In genomic region chrX:148872881-148873280, GRCh38 we compare ENCODE assay signal across 34 cellular contexts.
"Had no signal": no experiment of that assay in that cellular context is flagged by ENCODE, and none has a peak within 500 bp of the region (broad histone marks: within the 10 kb centered on the region; RNA-seq: fewer than 3 reads in every experiment).

No MANE protein-coding gene starts in this region.

- H3K4me1 ChIP-seq: adrenal gland had no signal

- H3K27ac ChIP-seq: adrenal gland, VCaP had no signal

- H3K9me3 ChIP-seq: adrenal gland had no signal

- H3K4me3 Mint-ChIP-seq: activated B cell treated with CpG ODN at 0.5 μM for 24 hours; activated CD4-positive, alpha-beta memory T cell treated with anti-CD3 and anti-CD28 coated beads for 36 hours; activated CD4-positive, alpha-beta T cell treated with anti-CD3 and anti-CD28 coated beads, Interleukin-2, amount 10 ng/mL, durations not matched to agents 24 days and 14 days; activated CD8-positive, alpha-beta T cell treated with anti-CD3 and anti-CD28 coated beads for 36 hours; activated naive CD4-positive, alpha-beta T cell treated with anti-CD3 and anti-CD28 coated beads for 36 hours; activated naive CD8-positive, alpha-beta T cell treated with anti-CD3 and anti-CD28 coated beads for 36 hours; activated T-cell treated with anti-CD3 and anti-CD28 coated beads, Interleukin-2, amount 50 U/mL, for 4 hours; activated T-cell treated with anti-CD3 and anti-CD28 coated beads, Interleukin-2, amount 50 U/mL, for 72 hours; activated T-helper 1 cell treated with anti-CD3 and anti-CD28 coated beads, Interleukin-12 subunit alpha, Interleukin-12 subunit beta, Interleukin-2, Interleukin-4 antibody, amounts not matched to agents 30 ng/mL and 10 ng/mL and 1 ng/mL, durations not matched to agents 14 hours and 24 hours and 36 hours; activated T-helper 17 cell treated with anti-CD3 and anti-CD28 coated beads, Interleukin-2, amount 50 U/mL, for 72 hours; brain; T-helper 1 cell treated with Interleukin-12 subunit alpha and Interleukin-12 subunit beta and Interleukin-4 antibody, amounts not matched to agents 30 μg/mL and 1 μg/mL, for 36 hours; T-helper 2 cell treated with Interferon-gamma antibody and Interleukin-4, amounts not matched to agents 5 μg/mL and 100 μg/mL, for 36 hours had no signal

- H3K9me3 Mint-ChIP-seq: activated B cell treated with CpG ODN at 0.5 μM for 24 hours; activated CD4-positive, alpha-beta memory T cell treated with anti-CD3 and anti-CD28 coated beads for 36 hours; activated CD4-positive, alpha-beta T cell treated with anti-CD3 and anti-CD28 coated beads, Interleukin-2, amount 10 ng/mL, durations not matched to agents 24 days and 14 days; activated CD8-positive, alpha-beta T cell treated with anti-CD3 and anti-CD28 coated beads for 36 hours; activated naive CD4-positive, alpha-beta T cell treated with anti-CD3 and anti-CD28 coated beads for 36 hours; activated naive CD4-positive, alpha-beta T cell treated with anti-CD3 and anti-CD28 coated beads, Interleukin-2, amount 50 U/mL, for 72 hours; activated naive CD8-positive, alpha-beta T cell treated with anti-CD3 and anti-CD28 coated beads for 36 hours; activated T-cell treated with anti-CD3 and anti-CD28 coated beads, Interleukin-2, amount 50 U/mL, for 4 hours; activated T-cell treated with anti-CD3 and anti-CD28 coated beads, Interleukin-2, amount 50 U/mL, for 72 hours; activated T-helper 1 cell treated with anti-CD3 and anti-CD28 coated beads, Interleukin-12 subunit alpha, Interleukin-12 subunit beta, Interleukin-2, Interleukin-4 antibody, amounts not matched to agents 30 ng/mL and 10 ng/mL and 1 ng/mL, durations not matched to agents 14 hours and 24 hours and 36 hours; activated T-helper 17 cell treated with anti-CD3 and anti-CD28 coated beads, Interleukin-2, amount 50 U/mL, for 72 hours; T-helper 1 cell treated with Interleukin-12 subunit alpha and Interleukin-12 subunit beta and Interleukin-4 antibody, amounts not matched to agents 30 μg/mL and 1 μg/mL, for 36 hours; T-helper 2 cell treated with Interferon-gamma antibody and Interleukin-4, amounts not matched to agents 5 μg/mL and 100 μg/mL, for 36 hours had no signal

- H3K4me3 ChIP-seq: adrenal gland had no signal

- H3K27me3 ChIP-seq: adrenal gland had no signal

- H3K4me1 Mint-ChIP-seq: activated B cell treated with CpG ODN at 0.5 μM for 24 hours; activated CD4-positive, alpha-beta T cell treated with anti-CD3 and anti-CD28 coated beads, Interleukin-2, amount 10 ng/mL, durations not matched to agents 24 days and 14 days; activated naive CD8-positive, alpha-beta T cell treated with anti-CD3 and anti-CD28 coated beads for 36 hours; activated T-helper 17 cell treated with anti-CD3 and anti-CD28 coated beads, Interleukin-2, amount 50 U/mL, for 72 hours had no signal

- H3K36me3 Mint-ChIP-seq: activated CD4-positive, alpha-beta memory T cell treated with anti-CD3 and anti-CD28 coated beads for 36 hours; activated naive CD4-positive, alpha-beta T cell treated with anti-CD3 and anti-CD28 coated beads, Interleukin-2, amount 50 U/mL, for 72 hours; activated naive CD8-positive, alpha-beta T cell treated with anti-CD3 and anti-CD28 coated beads for 36 hours; brain had no signal

- H3K27me3 Mint-ChIP-seq: activated B cell treated with CpG ODN at 0.5 μM for 24 hours; activated CD4-positive, alpha-beta memory T cell treated with anti-CD3 and anti-CD28 coated beads for 36 hours; activated CD4-positive, alpha-beta T cell treated with anti-CD3 and anti-CD28 coated beads, Interleukin-2, amount 10 ng/mL, durations not matched to agents 24 days and 14 days; activated CD8-positive, alpha-beta T cell treated with anti-CD3 and anti-CD28 coated beads for 36 hours; activated naive CD8-positive, alpha-beta T cell treated with anti-CD3 and anti-CD28 coated beads for 36 hours; activated T-helper 17 cell treated with anti-CD3 and anti-CD28 coated beads, Interleukin-2, amount 50 U/mL, for 72 hours had no signal

- H3K36me3 ChIP-seq: adrenal gland had no signal

- DNase-seq: activated B cell treated with CpG ODN at 0.5 μM for 24 hours; activated CD4-positive, alpha-beta memory T cell treated with anti-CD3 and anti-CD28 coated beads for 36 hours; activated CD4-positive, alpha-beta T cell treated with anti-CD3 and anti-CD28 coated beads for 4 hours; activated CD4-positive, alpha-beta T cell treated with anti-CD3 and anti-CD28 coated beads, Interleukin-2, amount 10 ng/mL, durations not matched to agents 24 days and 14 days; activated CD4-positive, alpha-beta T cell treated with anti-CD3 and anti-CD28 coated beads, Interleukin-2, amount 50 U/mL, for 1 hour; activated CD4-positive, alpha-beta T cell treated with anti-CD3 and anti-CD28 coated beads, Interleukin-2, amount 50 U/mL, for 4 hours; activated CD4-positive, CD25-positive, alpha-beta regulatory T cell treated with anti-CD3 and anti-CD28 coated beads, Interleukin-2, amount 50 U/mL, for 72 hours; activated CD8-positive, alpha-beta memory T cell treated with anti-CD3 and anti-CD28 coated beads, Interleukin-2, amount 50 U/mL, for 4 hours; activated CD8-positive, alpha-beta T cell treated with anti-CD3 and anti-CD28 coated beads for 36 hours; activated effector memory CD4-positive, alpha-beta T cell treated with anti-CD3 and anti-CD28 coated beads, Interleukin-2, amount 50 U/mL, for 16 hours; activated gamma-delta T cell treated with Interleukin-2 at 50 U/mL for 16 hours; activated naive CD4-positive, alpha-beta T cell; activated naive CD4-positive, alpha-beta T cell treated with anti-CD3 and anti-CD28 coated beads for 36 hours; activated naive CD4-positive, alpha-beta T cell treated with anti-CD3 and anti-CD28 coated beads, Interleukin-2, amount 50 U/mL, for 16 hours; activated naive CD8-positive, alpha-beta T cell treated with anti-CD3 and anti-CD28 coated beads for 36 hours; activated T-cell treated with anti-CD3 and anti-CD28 coated beads for 4 hours; activated T-cell treated with anti-CD3 and anti-CD28 coated beads, Interleukin-2, amount 50 U/mL, for 1 hour; activated T-cell treated with anti-CD3 and anti-CD28 coated beads, Interleukin-2, amount 50 U/mL, for 4 hours; activated T-cell treated with anti-CD3 and anti-CD28 coated beads, Interleukin-2, amount 50 U/mL, for 72 hours; adrenal gland; amniotic stem cell; aorta; central memory CD4-positive, alpha-beta T cell; T-helper 1 cell; T-helper 2 cell; T-helper 9 cell had no signal

- FAIRE-seq: TTC549 had no signal

- H3K27ac Mint-ChIP-seq: activated B cell treated with CpG ODN at 0.5 μM for 24 hours; activated CD4-positive, alpha-beta memory T cell treated with anti-CD3 and anti-CD28 coated beads for 36 hours; activated CD4-positive, alpha-beta T cell treated with anti-CD3 and anti-CD28 coated beads, Interleukin-2, amount 10 ng/mL, durations not matched to agents 24 days and 14 days; activated CD8-positive, alpha-beta T cell treated with anti-CD3 and anti-CD28 coated beads for 36 hours; activated naive CD4-positive, alpha-beta T cell treated with anti-CD3 and anti-CD28 coated beads for 36 hours; activated naive CD4-positive, alpha-beta T cell treated with anti-CD3 and anti-CD28 coated beads, Interleukin-2, amount 50 U/mL, for 72 hours; activated naive CD8-positive, alpha-beta T cell treated with anti-CD3 and anti-CD28 coated beads for 36 hours; activated T-cell treated with anti-CD3 and anti-CD28 coated beads, Interleukin-2, amount 50 U/mL, for 72 hours; activated T-helper 1 cell treated with anti-CD3 and anti-CD28 coated beads, Interleukin-12 subunit alpha, Interleukin-12 subunit beta, Interleukin-2, Interleukin-4 antibody, amounts not matched to agents 30 ng/mL and 10 ng/mL and 1 ng/mL, durations not matched to agents 14 hours and 24 hours and 36 hours; activated T-helper 17 cell treated with anti-CD3 and anti-CD28 coated beads, Interleukin-2, amount 50 U/mL, for 72 hours; brain; T-helper 1 cell treated with Interleukin-12 subunit alpha and Interleukin-12 subunit beta and Interleukin-4 antibody, amounts not matched to agents 30 μg/mL and 1 μg/mL, for 36 hours; T-helper 2 cell treated with Interferon-gamma antibody and Interleukin-4, amounts not matched to agents 5 μg/mL and 100 μg/mL, for 36 hours had no signal
